24 cellular contexts compared by ENCODE assay signal in genomic region chr9:112312139-112312538, GRCh38.
"Had no signal": no experiment of that assay in that cellular context is flagged by ENCODE, and none has a peak within 500 bp of the region (broad histone marks: within the 10 kb centered on the region; RNA-seq: fewer than 3 reads in every experiment).

No MANE protein-coding gene starts in this region.

- H3K4me1 ChIP-seq: right atrium auricular region, uterus had no signal

- H3K36me3 Mint-ChIP-seq: natural killer cell treated with Interleukin-12 subunit alpha and Interleukin-12 subunit beta and Interleukin-15 and Interleukin-18, amount 100 ng/mL, for 72 hours had no signal

- H3K36me3 ChIP-seq: left ventricle myocardium inferior, ovary, right atrium auricular region, right lobe of liver, suprapubic skin, thoracic aorta, tibial artery, uterus had no signal

- H3K4me3 ChIP-seq: left ventricle myocardium inferior, lung, mucosa of descending colon, ovary, right atrium auricular region, right lobe of liver, smooth muscle cell, suprapubic skin, thoracic aorta, tibial artery, uterus had no signal

- H3K27ac ChIP-seq: left ventricle myocardium inferior, ovary, right atrium auricular region, right lobe of liver, suprapubic skin, thoracic aorta, tibial artery, uterus had no signal

- H3K27ac Mint-ChIP-seq: progenitor cell of endocrine pancreas; stimulated activated memory B cell treated with anti-CD40 and anti-IgM and Interleukin-4, amounts not matched to agents 10 μg/mL and 1 μg/mL and 100 μg/mL, for 72 hours; type B pancreatic cell had no signal

- H3K27me3 Mint-ChIP-seq: naive thymus-derived CD4-positive, alpha-beta T cell; natural killer cell treated with Interleukin-12 subunit alpha and Interleukin-12 subunit beta and Interleukin-15 and Interleukin-18, amount 100 ng/mL, for 72 hours; progenitor cell of endocrine pancreas; stimulated activated memory B cell treated with anti-CD40 and anti-IgM and Interleukin-4, amounts not matched to agents 10 μg/mL and 1 μg/mL and 100 μg/mL, for 72 hours; type B pancreatic cell had no signal

- DNase-seq: hippocampal formation; kidney; left ventricle myocardium inferior; midbrain; mucosa of descending colon; naive thymus-derived CD4-positive, alpha-beta T cell; ovary; right lobe of liver; stimulated activated CD4-positive, alpha-beta T cell treated with anti-CD3 and anti-CD28 coated beads, Interleukin-12 subunit alpha, Interleukin-12 subunit beta, amount 100 ng/mL, for 4 hours; stimulated activated CD4-positive, alpha-beta T cell treated with anti-CD3 and anti-CD28 coated beads, Interleukin-15, amount 100 ng/mL, for 24 hours; stimulated activated CD4-positive, alpha-beta T cell treated with anti-CD3 and anti-CD28 coated beads, Interleukin-2, amount 100 ng/mL, for 24 hours; stimulated activated CD4-positive, alpha-beta T cell treated with anti-CD3 and anti-CD28 coated beads, Interleukin-4, amount 100 ng/mL, for 1 hour; stimulated activated naive CD8-positive, alpha-beta T cell treated with anti-CD3 and anti-CD28 coated beads, Interleukin-15, Interleukin-2, amounts not matched to agents 100 U/mL and 50 U/mL, for 24 hours; tibial artery; uterus had no signal

- H3K9me3 ChIP-seq: left ventricle myocardium inferior, mucosa of descending colon, ovary, right atrium auricular region, right lobe of liver, suprapubic skin, thoracic aorta, tibial artery, uterus had no signal

- H3K9me3 Mint-ChIP-seq: naive thymus-derived CD4-positive, alpha-beta T cell; natural killer cell treated with Interleukin-12 subunit alpha and Interleukin-12 subunit beta and Interleukin-15 and Interleukin-18, amount 100 ng/mL, for 72 hours; stimulated activated memory B cell treated with anti-CD40 and anti-IgM and Interleukin-4, amounts not matched to agents 10 μg/mL and 1 μg/mL and 100 μg/mL, for 72 hours had no signal

- H3K27me3 ChIP-seq: ovary, right atrium auricular region, right lobe of liver, suprapubic skin, tibial artery, uterus had no signal

- ATAC-seq: mucosa of descending colon; naive thymus-derived CD4-positive, alpha-beta T cell; natural killer cell treated with Interleukin-12 subunit alpha and Interleukin-12 subunit beta and Interleukin-15 and Interleukin-18, amount 100 ng/mL, for 72 hours; right lobe of liver; stimulated activated memory B cell treated with anti-CD40 and anti-IgM and Interleukin-4, amounts not matched to agents 10 μg/mL and 1 μg/mL and 100 μg/mL, for 72 hours; stimulated activated naive CD8-positive, alpha-beta T cell treated with anti-CD3 and anti-CD28 coated beads, Interleukin-15, Interleukin-2, amounts not matched to agents 100 U/mL and 50 U/mL, for 24 hours had no signal

- H3K4me3 Mint-ChIP-seq: natural killer cell treated with Interleukin-12 subunit alpha and Interleukin-12 subunit beta and Interleukin-15 and Interleukin-18, amount 100 ng/mL, for 72 hours; stimulated activated memory B cell treated with anti-CD40 and anti-IgM and Interleukin-4, amounts not matched to agents 10 μg/mL and 1 μg/mL and 100 μg/mL, for 72 hours; type B pancreatic cell had no signal
